ENCODE assay signal across 8 cellular contexts in the genomic region with DNA sequence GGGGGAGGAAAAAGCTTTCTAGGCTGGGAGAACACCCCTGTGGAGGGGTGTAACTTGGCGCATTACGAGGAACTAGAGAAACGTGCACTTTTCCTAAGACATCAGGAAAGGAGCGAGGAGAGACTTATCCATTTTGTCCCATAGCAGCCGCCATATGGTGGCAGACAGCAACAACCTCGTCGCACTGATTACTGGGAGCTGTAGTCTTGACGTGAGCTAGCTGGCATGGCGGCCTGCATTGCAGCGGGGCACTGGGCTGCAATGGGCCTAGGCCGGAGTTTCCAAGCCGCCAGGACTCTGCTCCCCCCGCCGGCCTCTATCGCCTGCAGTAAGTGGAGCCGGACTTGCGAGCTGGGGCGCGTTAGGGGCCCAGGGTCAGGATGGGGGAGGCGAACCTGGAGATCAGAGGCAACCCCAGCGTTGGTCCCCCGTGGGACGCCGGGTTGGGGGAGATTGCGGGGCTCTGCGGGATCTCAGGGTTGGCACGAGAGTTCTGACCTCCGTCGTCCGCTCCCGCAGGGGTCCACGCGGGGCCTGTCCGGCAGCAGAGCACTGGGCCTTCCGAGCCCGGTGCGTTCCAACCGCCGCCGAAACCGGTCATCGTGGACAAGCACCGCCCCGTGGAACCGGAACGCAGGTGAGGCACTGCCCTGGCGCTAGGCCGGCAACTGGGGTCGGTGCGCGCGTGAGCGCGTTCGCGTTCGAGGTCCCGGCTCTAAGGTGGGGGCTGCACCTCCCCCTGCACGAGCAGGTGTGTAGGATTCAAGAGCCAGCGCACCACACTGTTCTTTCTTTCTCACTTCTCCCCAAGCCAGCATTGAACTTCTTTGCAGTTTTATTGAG. TPM values are rescaled to one million over a fixed set of nuclear protein-coding genes. Genes with fewer than 3 reads are reported as not detected.
DNase-seq lines count a peak whose midpoint lies in the region; ATAC-seq and TF ChIP-seq lines count a peak whose summit lies in the region.

Gene MRPL19 (plus strand): TSS at position 201 of the 843 bp plus-strand sequence. CDS start 25 bp downstream, at position 226.

- peaks cover 5% of the 10 kb centered on the region for H3K27me3 Mint-ChIP-seq in CD4-positive, CD25-positive, alpha-beta regulatory T cell

- TF ChIP-seq CTCF in dorsolateral prefrontal cortex (IDR thresholded peaks at IDR 0.05 in 54 of 56, conservative IDR thresholded peaks at IDR 0.05 in 2 of 56; ENCODE audit: low read depth in 1 of 56, partially characterized antibody in 56 of 56), result peak in 43 of 56 donors; percentile 10 to 64 (median 34)
- TF ChIP-seq CTCF in right lobe of liver (IDR thresholded peaks at IDR 0.05), result no peak

- peaks cover 19 to 54% (median 27%) of the 10 kb centered on the region in 4 donors for H3K4me1 Mint-ChIP-seq in CD4-positive, CD25-positive, alpha-beta regulatory T cell

- TF ChIP-seq POLR2A in right lobe of liver (IDR thresholded peaks at IDR 0.05), result peak; percentile 53

- peak within 1 kb of the TSS; percentile 43 for H3K27ac ChIP-seq in CD4-positive, CD25-positive, alpha-beta regulatory T cell (ENCODE audit: insufficient read depth, low read length, poor library complexity, severe bottlenecking)
- H3K27ac ChIP-seq in dorsolateral prefrontal cortex (peak within 1 kb of the TSS; percentile 57 to 95 (median 87)), right lobe of liver (peak within 1 kb of the TSS; percentile 78 to 85 (median 83))

- peak within 1 kb of the TSS; percentile 77 for H3K4me3 ChIP-seq in CD4-positive, CD25-positive, alpha-beta regulatory T cell (ENCODE audit: low read depth, low read length)
- peak within 1 kb of the TSS; percentile 74 to 100 (median 94) for H3K4me3 ChIP-seq in dorsolateral prefrontal cortex
- peak within 1 kb of the TSS; percentile 84 to 97 (median 90) for H3K4me3 ChIP-seq in right lobe of liver

- DNase-seq in CD4-positive, CD25-positive, alpha-beta regulatory T cell, result peak; percentile 63 to 90 (median 75)
- DNase-seq in NCI-H774 (lab: John Stamatoyannopoulos, UW) (peak; percentile 82), dorsolateral prefrontal cortex (peak; percentile 74 to 94 (median 90)), right lobe of liver (peak; percentile 82 to 92 (median 84))
- DNase-seq in activated CD4-positive, alpha-beta T cell treated with anti-CD3 and anti-CD28 coated beads, Interleukin-2, amount 50 U/mL, for 48 hours, result peak; percentile 71 to 81
- DNase-seq in stimulated activated CD4-positive, alpha-beta T cell treated with anti-CD3 and anti-CD28 coated beads, Interleukin-4, amount 100 ng/mL, for 24 hours, result peak; percentile 83

- H3K9me3 Mint-ChIP-seq in CD4-positive, CD25-positive, alpha-beta regulatory T cell, result peaks cover 0 to 3% (median 0%) of the 10 kb centered on the region in 7 donors

- intact Hi-C loops in dorsolateral prefrontal cortex (cut with DNase I), result loop anchor here in 1 of 2 donors (5.0 kb wide), 1 partner anchor 65 kb away; the partner anchor contains the start of gene GCFC2
- intact Hi-C loops in right lobe of liver (cut with DNase I), result no loop called here

- peak; percentile 97 for ATAC-seq in CD4-positive, CD25-positive, alpha-beta regulatory T cell (ENCODE audit: low read depth in 2 of 2)
- ATAC-seq in GM19397 (IDR thresholded peaks at IDR 0.05; ENCODE audit: unreplicated experiment), result peak; percentile 97
- ATAC-seq in HG03565 (IDR thresholded peaks at IDR 0.05; ENCODE audit: unreplicated experiment), result peak; percentile 93
- peak; percentile 99 for ATAC-seq in right lobe of liver

- peak within 1 kb of the TSS; percentile 93 to 98 (median 96) for H3K4me3 Mint-ChIP-seq in CD4-positive, CD25-positive, alpha-beta regulatory T cell

- WGBS in right lobe of liver (ENCODE audit: insufficient coverage, low coverage, low lambda C conversion rate, missing lambda C conversion rate), result 1% methylated on average over 16 of the region's 60 CpGs

- peaks cover 22% of the 10 kb centered on the region for H3K36me3 ChIP-seq in CD4-positive, CD25-positive, alpha-beta regulatory T cell (ENCODE audit: control insufficient read depth, insufficient read depth, low read length)
- H3K36me3 ChIP-seq in right lobe of liver, result peaks cover 0 to 6% (median 0%) of the 10 kb centered on the region in 4 donors

- no peaks in the 10 kb centered on the region for H3K9me3 ChIP-seq in CD4-positive, CD25-positive, alpha-beta regulatory T cell (ENCODE audit: control insufficient read depth in 2 of 2, low read length in 2 of 2)
- no peaks in the 10 kb centered on the region for H3K9me3 ChIP-seq in right lobe of liver

- H3K36me3 Mint-ChIP-seq in CD4-positive, CD25-positive, alpha-beta regulatory T cell, result peaks cover 26% of the 10 kb centered on the region

- peaks cover 20% of the 10 kb centered on the region for H3K4me1 ChIP-seq in CD4-positive, CD25-positive, alpha-beta regulatory T cell (ENCODE audit: control insufficient read depth, insufficient read depth, low read length, poor library complexity, severe bottlenecking)
- peaks cover 0 to 5% (median 0%) of the 10 kb centered on the region in 4 donors for H3K4me1 ChIP-seq in right lobe of liver

- H3K27me3 ChIP-seq in CD4-positive, CD25-positive, alpha-beta regulatory T cell (ENCODE audit: control insufficient read depth, insufficient read depth, low read length), result no peaks in the 10 kb centered on the region
- no peaks in the 10 kb centered on the region for H3K27me3 ChIP-seq in dorsolateral prefrontal cortex
- H3K27me3 ChIP-seq in right lobe of liver, result no peaks in the 10 kb centered on the region

- peak within 1 kb of the TSS; percentile 87 to 94 (median 94) for H3K27ac Mint-ChIP-seq in CD4-positive, CD25-positive, alpha-beta regulatory T cell

RNA-seq across cellular contexts. Expression of gene MRPL19, which starts in this region (rescaled TPM):
- total RNA-seq in CD4-positive, CD25-positive, alpha-beta regulatory T cell, result 18.0 TPM
- polyA plus RNA-seq in CD4-positive, CD25-positive, alpha-beta regulatory T cell, result 10 to 100 TPM; 33.7 to 36.2 (median 34.2) TPM
- total RNA-seq in dorsolateral prefrontal cortex (10 to 100 TPM; 42.5 to 80.6 (median 59.1) TPM), right lobe of liver (10 to 100 TPM; 41.4 to 50.2 (median 44.0) TPM)

Comparison
In these comparisons a context has a peak if more than half of its experiments do, and no peak if none do; other contexts are left out.
1. Peak in every context shown above with its lines: DNase-seq, ATAC-seq, H3K4me3 ChIP-seq and H3K27ac ChIP-seq.
2. CTCF ChIP-seq: peak in dorsolateral prefrontal cortex (43 of 56); none in right lobe of liver (0 of 4).